ENCODE assay signal across 29 cellular contexts in the genomic region with DNA sequence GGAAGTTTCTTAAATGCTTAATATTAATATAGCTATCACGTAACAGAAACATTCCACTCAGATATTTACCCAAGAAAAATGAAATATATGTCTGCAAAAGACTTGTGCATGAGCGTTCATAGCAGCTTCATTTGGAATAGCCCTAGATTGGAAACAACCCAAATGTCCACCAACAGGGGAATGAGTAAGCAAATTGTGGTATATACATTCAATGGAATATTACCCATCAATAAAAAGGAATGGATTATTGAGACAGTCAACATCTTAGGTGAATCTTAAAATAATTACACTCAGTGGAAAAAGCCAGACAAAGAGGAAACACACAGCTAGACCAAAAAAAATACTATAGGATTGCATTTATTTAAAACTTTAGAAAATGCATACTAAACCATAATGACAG.
"Had no signal": no experiment of that assay in that cellular context is flagged by ENCODE, and none has a peak within 500 bp of the region (broad histone marks: within the 10 kb centered on the region; RNA-seq: fewer than 3 reads in every experiment).

No MANE protein-coding gene starts in this region.

- H3K9me3 ChIP-seq: esophagus muscularis mucosa, esophagus squamous epithelium, gastrocnemius medialis, gastroesophageal sphincter had no signal

- H3K27me3 Mint-ChIP-seq: dendritic cell treated with granulocyte-macrophage colony-stimulating factor and Interleukin-4, amounts not matched to agents 40 ng/mL and 50 ng/mL, for 4 days had no signal

- DNase-seq: cortex of kidney; dermis blood vessel endothelial cell; dorsolateral prefrontal cortex; effector CD4-positive, alpha-beta T cell; effector CD8-positive, alpha-beta T cell; effector memory CD4-positive, alpha-beta T cell; effector memory CD8-positive, alpha-beta T cell; endodermal cell; erythroblast; esophagus squamous epithelium; foreskin fibroblast; foreskin keratinocyte; foreskin melanocyte; gastrocnemius medialis; glutamatergic neuron; head of caudate nucleus; heart left ventricle; heart right ventricle; hippocampal formation had no signal

- H3K4me2 ChIP-seq: hepatocyte had no signal

- H2AFZ ChIP-seq: hepatocyte had no signal

- H3K79me2 ChIP-seq: hepatocyte had no signal

- H3K27ac ChIP-seq: coronary artery, dorsolateral prefrontal cortex, epithelial cell of prostate, esophagus muscularis mucosa, esophagus squamous epithelium, foreskin keratinocyte, gastrocnemius medialis, gastroesophageal sphincter, heart left ventricle, heart right ventricle, hepatocyte had no signal

- H3K27me3 ChIP-seq: dorsolateral prefrontal cortex, esophagus muscularis mucosa, esophagus squamous epithelium, foreskin keratinocyte, gastrocnemius medialis, gastroesophageal sphincter, heart left ventricle, heart right ventricle, hepatocyte had no signal

- H3K4me1 ChIP-seq: esophagus squamous epithelium, foreskin keratinocyte, gastrocnemius medialis, gastroesophageal sphincter had no signal

- H3K27ac Mint-ChIP-seq: dendritic cell treated with granulocyte-macrophage colony-stimulating factor and Interleukin-4, amounts not matched to agents 40 ng/mL and 50 ng/mL, for 4 days; effector memory CD8-positive, alpha-beta T cell; endodermal cell had no signal

- FAIRE-seq: endometrium, endothelial cell of umbilical vein, frontal cortex had no signal

- H3K4me3 ChIP-seq: coronary artery, dorsolateral prefrontal cortex, esophagus muscularis mucosa, esophagus squamous epithelium, gastrocnemius medialis, gastroesophageal sphincter, heart left ventricle, heart right ventricle, hepatocyte had no signal

- ATAC-seq: effector memory CD8-positive, alpha-beta T cell; esophagus mucosa; foreskin keratinocyte; gastrocnemius medialis; gastroesophageal sphincter; heart left ventricle; heart right ventricle had no signal

- H3K36me3 ChIP-seq: esophagus muscularis mucosa, esophagus squamous epithelium, gastrocnemius medialis, gastroesophageal sphincter, heart left ventricle, heart right ventricle had no signal

- H3K4me3 Mint-ChIP-seq: dendritic cell treated with granulocyte-macrophage colony-stimulating factor and Interleukin-4, amounts not matched to agents 40 ng/mL and 50 ng/mL, for 4 days; effector memory CD8-positive, alpha-beta T cell; endodermal cell had no signal
